Comparison of ENCODE assay signal across 1 cellular context in the genomic region with DNA sequence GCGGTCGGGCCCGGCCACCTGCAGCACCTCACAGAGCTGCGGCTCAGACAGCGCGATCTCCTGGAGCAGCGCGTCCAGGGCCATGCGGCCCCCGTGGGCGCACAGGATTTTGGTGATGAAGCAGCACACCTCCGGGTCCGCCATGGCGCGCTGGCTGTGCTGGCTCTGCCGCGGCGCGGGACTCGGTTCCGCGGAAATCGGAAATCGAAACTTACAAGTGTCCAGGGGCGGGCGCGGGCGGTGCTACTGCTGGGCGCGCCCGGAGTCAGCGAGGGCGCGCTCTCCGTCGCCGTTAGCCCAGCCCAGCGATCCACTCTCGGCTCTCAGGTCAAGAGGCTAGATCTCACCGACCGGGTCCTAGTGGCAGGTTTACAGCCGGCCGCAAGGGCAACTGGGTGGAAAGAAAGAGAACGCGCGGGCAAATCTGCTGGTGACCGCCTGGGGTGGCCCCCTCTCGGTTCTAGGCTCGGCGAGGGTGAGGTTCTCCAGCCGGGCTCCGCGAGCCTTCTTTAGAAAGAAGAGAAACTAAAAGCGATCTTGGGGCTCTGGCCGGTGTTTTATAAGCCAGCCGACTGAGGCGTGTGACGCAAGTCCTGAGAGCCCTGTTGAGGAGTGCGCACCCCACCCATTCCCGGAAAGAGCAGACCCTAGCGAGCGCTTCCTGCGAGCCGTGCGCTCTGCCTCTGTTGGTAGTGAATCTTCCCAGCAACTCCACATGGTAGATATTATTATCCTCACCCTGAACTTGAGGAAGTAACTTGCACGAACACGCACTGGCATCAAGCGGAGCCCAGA.
TF ChIP-seq lines count a peak whose summit lies in the region.

A gene (minus strand): TSS at position 533 of the 795 bp plus-strand sequence. CDS start 389 bp downstream, at position 144.

TF ChIP-seq in K562, 482 proteins besides CTCF, POLR2A, EP300 and RAD21 (continued from another document and continues in another):
- TF ChIP-seq, protein P1, sequence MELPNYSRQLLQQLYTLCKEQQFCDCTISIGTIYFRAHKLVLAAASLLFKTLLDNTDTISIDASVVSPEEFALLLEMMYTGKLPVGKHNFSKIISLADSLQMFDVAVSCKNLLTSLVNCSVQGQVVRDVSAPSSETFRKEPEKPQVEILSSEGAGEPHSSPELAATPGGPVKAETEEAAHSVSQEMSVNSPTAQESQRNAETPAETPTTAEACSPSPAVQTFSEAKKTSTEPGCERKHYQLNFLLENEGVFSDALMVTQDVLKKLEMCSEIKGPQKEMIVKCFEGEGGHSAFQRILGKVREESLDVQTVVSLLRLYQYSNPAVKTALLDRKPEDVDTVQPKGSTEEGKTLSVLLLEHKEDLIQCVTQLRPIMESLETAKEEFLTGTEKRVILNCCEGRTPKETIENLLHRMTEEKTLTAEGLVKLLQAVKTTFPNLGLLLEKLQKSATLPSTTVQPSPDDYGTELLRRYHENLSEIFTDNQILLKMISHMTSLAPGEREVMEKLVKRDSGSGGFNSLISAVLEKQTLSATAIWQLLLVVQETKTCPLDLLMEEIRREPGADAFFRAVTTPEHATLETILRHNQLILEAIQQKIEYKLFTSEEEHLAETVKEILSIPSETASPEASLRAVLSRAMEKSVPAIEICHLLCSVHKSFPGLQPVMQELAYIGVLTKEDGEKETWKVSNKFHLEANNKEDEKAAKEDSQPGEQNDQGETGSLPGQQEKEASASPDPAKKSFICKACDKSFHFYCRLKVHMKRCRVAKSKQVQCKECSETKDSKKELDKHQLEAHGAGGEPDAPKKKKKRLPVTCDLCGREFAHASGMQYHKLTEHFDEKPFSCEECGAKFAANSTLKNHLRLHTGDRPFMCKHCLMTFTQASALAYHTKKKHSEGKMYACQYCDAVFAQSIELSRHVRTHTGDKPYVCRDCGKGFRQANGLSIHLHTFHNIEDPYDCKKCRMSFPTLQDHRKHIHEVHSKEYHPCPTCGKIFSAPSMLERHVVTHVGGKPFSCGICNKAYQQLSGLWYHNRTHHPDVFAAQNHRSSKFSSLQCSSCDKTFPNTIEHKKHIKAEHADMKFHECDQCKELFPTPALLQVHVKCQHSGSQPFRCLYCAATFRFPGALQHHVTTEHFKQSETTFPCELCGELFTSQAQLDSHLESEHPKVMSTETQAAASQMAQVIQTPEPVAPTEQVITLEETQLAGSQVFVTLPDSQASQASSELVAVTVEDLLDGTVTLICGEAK (IDR thresholded peaks at IDR 0.05) = peak; percentile 68
- TF ChIP-seq, protein P1 (CRISPR knock-in tag; IDR thresholded peaks at IDR 0.05) = no peak
- TF ChIP-seq MEF2D (tag; conservative IDR thresholded peaks at IDR 0.05; ENCODE audit: low read depth) = no peak
- TF ChIP-seq ZFP36 (IDR thresholded peaks at IDR 0.05; ENCODE audit: low read depth, low read length, partially characterized antibody) = peak; percentile 62
- TF ChIP-seq SIRT6 (IDR thresholded peaks at IDR 0.05; ENCODE audit: low read depth, low read length) = no peak
- TF ChIP-seq NRF1 (conservative IDR thresholded peaks at IDR 0.05 in 1 of 2, IDR thresholded peaks at IDR 0.05 in 1 of 2) = peak; percentile 73 to 76
- TF ChIP-seq RBBP5 (IDR thresholded peaks at IDR 0.05; ENCODE audit: borderline replicate concordance, insufficient read depth, low read length, poor library complexity, severe bottlenecking) = peak; percentile 98
- no peak for TF ChIP-seq EZH2 (IDR thresholded peaks at IDR 0.05; ENCODE audit: borderline replicate concordance, low read depth, low read length)
- TF ChIP-seq GABPB2 (CRISPR knock-in tag; conservative IDR thresholded peaks at IDR 0.05) = no peak
- TF ChIP-seq, protein P2, sequence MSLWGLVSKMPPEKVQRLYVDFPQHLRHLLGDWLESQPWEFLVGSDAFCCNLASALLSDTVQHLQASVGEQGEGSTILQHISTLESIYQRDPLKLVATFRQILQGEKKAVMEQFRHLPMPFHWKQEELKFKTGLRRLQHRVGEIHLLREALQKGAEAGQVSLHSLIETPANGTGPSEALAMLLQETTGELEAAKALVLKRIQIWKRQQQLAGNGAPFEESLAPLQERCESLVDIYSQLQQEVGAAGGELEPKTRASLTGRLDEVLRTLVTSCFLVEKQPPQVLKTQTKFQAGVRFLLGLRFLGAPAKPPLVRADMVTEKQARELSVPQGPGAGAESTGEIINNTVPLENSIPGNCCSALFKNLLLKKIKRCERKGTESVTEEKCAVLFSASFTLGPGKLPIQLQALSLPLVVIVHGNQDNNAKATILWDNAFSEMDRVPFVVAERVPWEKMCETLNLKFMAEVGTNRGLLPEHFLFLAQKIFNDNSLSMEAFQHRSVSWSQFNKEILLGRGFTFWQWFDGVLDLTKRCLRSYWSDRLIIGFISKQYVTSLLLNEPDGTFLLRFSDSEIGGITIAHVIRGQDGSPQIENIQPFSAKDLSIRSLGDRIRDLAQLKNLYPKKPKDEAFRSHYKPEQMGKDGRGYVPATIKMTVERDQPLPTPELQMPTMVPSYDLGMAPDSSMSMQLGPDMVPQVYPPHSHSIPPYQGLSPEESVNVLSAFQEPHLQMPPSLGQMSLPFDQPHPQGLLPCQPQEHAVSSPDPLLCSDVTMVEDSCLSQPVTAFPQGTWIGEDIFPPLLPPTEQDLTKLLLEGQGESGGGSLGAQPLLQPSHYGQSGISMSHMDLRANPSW (CRISPR knock-in tag; IDR thresholded peaks at IDR 0.05) = no peak
- no peak for TF ChIP-seq TCF7 (IDR thresholded peaks at IDR 0.05; ENCODE audit: borderline replicate concordance)
- no peak for TF ChIP-seq TARDBP (IDR thresholded peaks at IDR 0.05)
- TF ChIP-seq SMAD3 (CRISPR knock-in tag; conservative IDR thresholded peaks at IDR 0.05) = 0 out of 2 replicates have a peak, but pooled peaks have one; percentile 64
- no peak for TF ChIP-seq POLR3A (IDR thresholded peaks at IDR 0.05; ENCODE audit: borderline replicate concordance, extremely low read depth, insufficient read depth, insufficient read length)
- no peak for TF ChIP-seq HDGF (IDR thresholded peaks at IDR 0.05)
- TF ChIP-seq, protein P3, sequence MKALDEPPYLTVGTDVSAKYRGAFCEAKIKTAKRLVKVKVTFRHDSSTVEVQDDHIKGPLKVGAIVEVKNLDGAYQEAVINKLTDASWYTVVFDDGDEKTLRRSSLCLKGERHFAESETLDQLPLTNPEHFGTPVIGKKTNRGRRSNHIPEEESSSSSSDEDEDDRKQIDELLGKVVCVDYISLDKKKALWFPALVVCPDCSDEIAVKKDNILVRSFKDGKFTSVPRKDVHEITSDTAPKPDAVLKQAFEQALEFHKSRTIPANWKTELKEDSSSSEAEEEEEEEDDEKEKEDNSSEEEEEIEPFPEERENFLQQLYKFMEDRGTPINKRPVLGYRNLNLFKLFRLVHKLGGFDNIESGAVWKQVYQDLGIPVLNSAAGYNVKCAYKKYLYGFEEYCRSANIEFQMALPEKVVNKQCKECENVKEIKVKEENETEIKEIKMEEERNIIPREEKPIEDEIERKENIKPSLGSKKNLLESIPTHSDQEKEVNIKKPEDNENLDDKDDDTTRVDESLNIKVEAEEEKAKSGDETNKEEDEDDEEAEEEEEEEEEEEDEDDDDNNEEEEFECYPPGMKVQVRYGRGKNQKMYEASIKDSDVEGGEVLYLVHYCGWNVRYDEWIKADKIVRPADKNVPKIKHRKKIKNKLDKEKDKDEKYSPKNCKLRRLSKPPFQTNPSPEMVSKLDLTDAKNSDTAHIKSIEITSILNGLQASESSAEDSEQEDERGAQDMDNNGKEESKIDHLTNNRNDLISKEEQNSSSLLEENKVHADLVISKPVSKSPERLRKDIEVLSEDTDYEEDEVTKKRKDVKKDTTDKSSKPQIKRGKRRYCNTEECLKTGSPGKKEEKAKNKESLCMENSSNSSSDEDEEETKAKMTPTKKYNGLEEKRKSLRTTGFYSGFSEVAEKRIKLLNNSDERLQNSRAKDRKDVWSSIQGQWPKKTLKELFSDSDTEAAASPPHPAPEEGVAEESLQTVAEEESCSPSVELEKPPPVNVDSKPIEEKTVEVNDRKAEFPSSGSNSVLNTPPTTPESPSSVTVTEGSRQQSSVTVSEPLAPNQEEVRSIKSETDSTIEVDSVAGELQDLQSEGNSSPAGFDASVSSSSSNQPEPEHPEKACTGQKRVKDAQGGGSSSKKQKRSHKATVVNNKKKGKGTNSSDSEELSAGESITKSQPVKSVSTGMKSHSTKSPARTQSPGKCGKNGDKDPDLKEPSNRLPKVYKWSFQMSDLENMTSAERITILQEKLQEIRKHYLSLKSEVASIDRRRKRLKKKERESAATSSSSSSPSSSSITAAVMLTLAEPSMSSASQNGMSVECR (CRISPR knock-in tag; IDR thresholded peaks at IDR 0.05) = peak; percentile 97
- TF ChIP-seq, protein P4, sequence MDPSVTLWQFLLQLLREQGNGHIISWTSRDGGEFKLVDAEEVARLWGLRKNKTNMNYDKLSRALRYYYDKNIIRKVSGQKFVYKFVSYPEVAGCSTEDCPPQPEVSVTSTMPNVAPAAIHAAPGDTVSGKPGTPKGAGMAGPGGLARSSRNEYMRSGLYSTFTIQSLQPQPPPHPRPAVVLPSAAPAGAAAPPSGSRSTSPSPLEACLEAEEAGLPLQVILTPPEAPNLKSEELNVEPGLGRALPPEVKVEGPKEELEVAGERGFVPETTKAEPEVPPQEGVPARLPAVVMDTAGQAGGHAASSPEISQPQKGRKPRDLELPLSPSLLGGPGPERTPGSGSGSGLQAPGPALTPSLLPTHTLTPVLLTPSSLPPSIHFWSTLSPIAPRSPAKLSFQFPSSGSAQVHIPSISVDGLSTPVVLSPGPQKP (CRISPR knock-in tag; IDR thresholded peaks at IDR 0.05) = no peak
- peak; percentile 56; the same call in 1 of the 2 replicates for TF ChIP-seq GATAD2A (IDR thresholded peaks at IDR 0.05)
- TF ChIP-seq DNMT1 (IDR thresholded peaks at IDR 0.05) = no peak
- TF ChIP-seq, protein P5, sequence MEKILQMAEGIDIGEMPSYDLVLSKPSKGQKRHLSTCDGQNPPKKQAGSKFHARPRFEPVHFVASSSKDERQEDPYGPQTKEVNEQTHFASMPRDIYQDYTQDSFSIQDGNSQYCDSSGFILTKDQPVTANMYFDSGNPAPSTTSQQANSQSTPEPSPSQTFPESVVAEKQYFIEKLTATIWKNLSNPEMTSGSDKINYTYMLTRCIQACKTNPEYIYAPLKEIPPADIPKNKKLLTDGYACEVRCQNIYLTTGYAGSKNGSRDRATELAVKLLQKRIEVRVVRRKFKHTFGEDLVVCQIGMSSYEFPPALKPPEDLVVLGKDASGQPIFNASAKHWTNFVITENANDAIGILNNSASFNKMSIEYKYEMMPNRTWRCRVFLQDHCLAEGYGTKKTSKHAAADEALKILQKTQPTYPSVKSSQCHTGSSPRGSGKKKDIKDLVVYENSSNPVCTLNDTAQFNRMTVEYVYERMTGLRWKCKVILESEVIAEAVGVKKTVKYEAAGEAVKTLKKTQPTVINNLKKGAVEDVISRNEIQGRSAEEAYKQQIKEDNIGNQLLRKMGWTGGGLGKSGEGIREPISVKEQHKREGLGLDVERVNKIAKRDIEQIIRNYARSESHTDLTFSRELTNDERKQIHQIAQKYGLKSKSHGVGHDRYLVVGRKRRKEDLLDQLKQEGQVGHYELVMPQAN (IDR thresholded peaks at IDR 0.05; ENCODE audit: borderline replicate concordance) = no peak
- TF ChIP-seq ELF1 (tag; IDR thresholded peaks at IDR 0.05) = peak; percentile 89
- no peak for TF ChIP-seq BRF1 (IDR thresholded peaks at IDR 0.05; ENCODE audit: borderline replicate concordance, extremely low read depth, insufficient read length)
- no peak for TF ChIP-seq ZNF57 (CRISPR knock-in tag; IDR thresholded peaks at IDR 0.05)
- TF ChIP-seq OTX1 (CRISPR knock-in tag; IDR thresholded peaks at IDR 0.05) = peak; percentile 91; the same call in 1 of the 2 replicates
- peak; percentile 73; the same call in 1 of the 2 replicates for TF ChIP-seq FOXJ2 (tag; IDR thresholded peaks at IDR 0.05)
- TF ChIP-seq POLR3G (IDR thresholded peaks at IDR 0.05; ENCODE audit: extremely low read depth, insufficient read length, insufficient replicate concordance) = no peak
- no peak for TF ChIP-seq FOS (IDR thresholded peaks at IDR 0.05; ENCODE audit: extremely low read depth, insufficient read length)
- TF ChIP-seq POLR2G (IDR thresholded peaks at IDR 0.05; ENCODE audit: low read depth, low read length) = peak; percentile 98
- peak; percentile 66 for TF ChIP-seq TAF9B (IDR thresholded peaks at IDR 0.05; ENCODE audit: partially characterized antibody)
- TF ChIP-seq STAT5B (CRISPR knock-in tag; IDR thresholded peaks at IDR 0.05) = no peak
- TF ChIP-seq, protein P6, sequence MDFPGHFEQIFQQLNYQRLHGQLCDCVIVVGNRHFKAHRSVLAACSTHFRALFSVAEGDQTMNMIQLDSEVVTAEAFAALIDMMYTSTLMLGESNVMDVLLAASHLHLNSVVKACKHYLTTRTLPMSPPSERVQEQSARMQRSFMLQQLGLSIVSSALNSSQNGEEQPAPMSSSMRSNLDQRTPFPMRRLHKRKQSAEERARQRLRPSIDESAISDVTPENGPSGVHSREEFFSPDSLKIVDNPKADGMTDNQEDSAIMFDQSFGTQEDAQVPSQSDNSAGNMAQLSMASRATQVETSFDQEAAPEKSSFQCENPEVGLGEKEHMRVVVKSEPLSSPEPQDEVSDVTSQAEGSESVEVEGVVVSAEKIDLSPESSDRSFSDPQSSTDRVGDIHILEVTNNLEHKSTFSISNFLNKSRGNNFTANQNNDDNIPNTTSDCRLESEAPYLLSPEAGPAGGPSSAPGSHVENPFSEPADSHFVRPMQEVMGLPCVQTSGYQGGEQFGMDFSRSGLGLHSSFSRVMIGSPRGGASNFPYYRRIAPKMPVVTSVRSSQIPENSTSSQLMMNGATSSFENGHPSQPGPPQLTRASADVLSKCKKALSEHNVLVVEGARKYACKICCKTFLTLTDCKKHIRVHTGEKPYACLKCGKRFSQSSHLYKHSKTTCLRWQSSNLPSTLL (IDR thresholded peaks at IDR 0.05) = peak; percentile 42; the same call in 1 of the 2 replicates
- TF ChIP-seq PYGO2 (tag; IDR thresholded peaks at IDR 0.05) = no peak
- TF ChIP-seq MAFK (IDR thresholded peaks at IDR 0.05; ENCODE audit: low read length) = 0 out of 2 replicates have a peak, but pooled peaks have one; percentile 3
